ENCODE assay signal across 1 cellular context in the genomic region with DNA sequence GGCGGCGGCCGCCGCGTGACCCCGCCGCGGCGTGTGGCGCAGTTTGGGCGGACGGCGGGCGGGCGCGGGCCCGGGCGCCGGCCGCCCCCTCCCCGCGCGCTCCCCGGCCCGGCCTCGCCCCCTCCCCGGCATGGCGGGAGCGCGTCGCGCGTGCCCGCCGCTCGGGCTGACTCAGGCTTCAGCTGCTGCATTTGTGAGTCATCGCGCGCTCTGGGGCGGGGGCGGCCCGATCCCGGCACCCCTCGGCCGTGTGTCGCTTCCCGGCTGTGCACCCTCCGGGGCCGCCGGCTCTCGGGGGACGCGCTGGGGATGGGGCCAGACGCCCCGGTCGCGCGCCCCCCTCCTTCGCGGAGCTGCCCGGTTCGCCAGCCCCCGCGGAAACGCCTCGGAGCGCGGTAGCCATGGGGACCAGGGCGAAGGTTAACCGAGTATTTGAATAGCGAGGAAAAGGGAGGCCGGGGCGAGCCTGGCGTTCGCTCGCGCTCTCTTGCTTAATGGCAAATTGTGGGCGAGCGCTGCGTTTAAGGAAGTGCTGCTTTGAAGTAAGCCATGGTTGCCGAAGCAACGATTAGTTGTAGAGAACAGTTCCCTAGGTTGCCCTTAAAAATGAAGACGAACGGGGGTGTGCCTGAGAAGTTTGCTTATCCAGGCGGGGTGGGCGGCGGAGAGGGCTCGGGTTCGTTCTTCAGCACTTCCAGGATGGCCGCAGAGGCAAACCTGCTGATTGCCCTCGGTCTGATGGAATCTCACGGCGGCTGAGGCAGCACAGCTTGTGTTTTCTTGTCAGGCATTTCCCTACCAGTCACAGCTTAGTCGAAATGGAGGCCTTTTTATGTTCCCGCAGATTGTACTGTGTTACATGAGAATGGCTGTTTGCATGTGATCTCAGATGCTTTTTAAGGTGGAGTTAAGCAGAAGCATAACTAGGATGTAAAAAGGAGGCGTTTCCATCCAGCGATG.
TF ChIP-seq lines count a peak whose summit lies in the region.

No MANE protein-coding gene starts in this region.

TF ChIP-seq in HepG2, 621 proteins besides CTCF, POLR2A, EP300 and RAD21 (continued from another document and continues in another):
- TF ChIP-seq, protein P1, sequence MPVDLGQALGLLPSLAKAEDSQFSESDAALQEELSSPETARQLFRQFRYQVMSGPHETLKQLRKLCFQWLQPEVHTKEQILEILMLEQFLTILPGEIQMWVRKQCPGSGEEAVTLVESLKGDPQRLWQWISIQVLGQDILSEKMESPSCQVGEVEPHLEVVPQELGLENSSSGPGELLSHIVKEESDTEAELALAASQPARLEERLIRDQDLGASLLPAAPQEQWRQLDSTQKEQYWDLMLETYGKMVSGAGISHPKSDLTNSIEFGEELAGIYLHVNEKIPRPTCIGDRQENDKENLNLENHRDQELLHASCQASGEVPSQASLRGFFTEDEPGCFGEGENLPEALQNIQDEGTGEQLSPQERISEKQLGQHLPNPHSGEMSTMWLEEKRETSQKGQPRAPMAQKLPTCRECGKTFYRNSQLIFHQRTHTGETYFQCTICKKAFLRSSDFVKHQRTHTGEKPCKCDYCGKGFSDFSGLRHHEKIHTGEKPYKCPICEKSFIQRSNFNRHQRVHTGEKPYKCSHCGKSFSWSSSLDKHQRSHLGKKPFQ (CRISPR knock-in tag; IDR thresholded peaks at IDR 0.05; ENCODE audit: insufficient replicate concordance) = peak; percentile 8
- peak; percentile 76 for TF ChIP-seq SAP130 (CRISPR knock-in tag; IDR thresholded peaks at IDR 0.05; ENCODE audit: low read depth)
- TF ChIP-seq, protein P2, sequence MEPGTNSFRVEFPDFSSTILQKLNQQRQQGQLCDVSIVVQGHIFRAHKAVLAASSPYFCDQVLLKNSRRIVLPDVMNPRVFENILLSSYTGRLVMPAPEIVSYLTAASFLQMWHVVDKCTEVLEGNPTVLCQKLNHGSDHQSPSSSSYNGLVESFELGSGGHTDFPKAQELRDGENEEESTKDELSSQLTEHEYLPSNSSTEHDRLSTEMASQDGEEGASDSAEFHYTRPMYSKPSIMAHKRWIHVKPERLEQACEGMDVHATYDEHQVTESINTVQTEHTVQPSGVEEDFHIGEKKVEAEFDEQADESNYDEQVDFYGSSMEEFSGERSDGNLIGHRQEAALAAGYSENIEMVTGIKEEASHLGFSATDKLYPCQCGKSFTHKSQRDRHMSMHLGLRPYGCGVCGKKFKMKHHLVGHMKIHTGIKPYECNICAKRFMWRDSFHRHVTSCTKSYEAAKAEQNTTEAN (CRISPR knock-in tag; conservative IDR thresholded peaks at IDR 0.05) = no peak
- TF ChIP-seq ZKSCAN5 (CRISPR knock-in tag; IDR thresholded peaks at IDR 0.05) = no peak
- TF ChIP-seq SP2 (CRISPR knock-in tag; IDR thresholded peaks at IDR 0.05) = no peak
- TF ChIP-seq SMARCE1 (IDR thresholded peaks at IDR 0.05; ENCODE audit: borderline replicate concordance) = no peak
- TF ChIP-seq ZNF782 (CRISPR knock-in tag; IDR thresholded peaks at IDR 0.05; ENCODE audit: borderline replicate concordance) = no peak
- no peak for TF ChIP-seq ZNF652 (CRISPR knock-in tag; IDR thresholded peaks at IDR 0.05; ENCODE audit: borderline replicate concordance, low read depth)
- TF ChIP-seq, protein P3, sequence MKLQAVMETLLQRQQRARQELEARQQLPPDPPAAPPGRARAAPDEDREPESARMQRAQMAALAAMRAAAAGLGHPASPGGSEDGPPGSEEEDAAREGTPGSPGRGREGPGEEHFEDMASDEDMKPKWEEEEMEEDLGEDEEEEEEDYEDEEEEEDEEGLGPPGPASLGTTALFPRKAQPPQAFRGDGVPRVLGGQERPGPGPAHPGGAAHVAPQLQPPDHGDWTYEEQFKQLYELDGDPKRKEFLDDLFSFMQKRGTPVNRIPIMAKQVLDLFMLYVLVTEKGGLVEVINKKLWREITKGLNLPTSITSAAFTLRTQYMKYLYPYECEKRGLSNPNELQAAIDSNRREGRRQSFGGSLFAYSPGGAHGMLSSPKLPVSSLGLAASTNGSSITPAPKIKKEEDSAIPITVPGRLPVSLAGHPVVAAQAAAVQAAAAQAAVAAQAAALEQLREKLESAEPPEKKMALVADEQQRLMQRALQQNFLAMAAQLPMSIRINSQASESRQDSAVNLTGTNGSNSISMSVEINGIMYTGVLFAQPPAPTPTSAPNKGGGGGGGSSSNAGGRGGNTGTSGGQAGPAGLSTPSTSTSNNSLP (IDR thresholded peaks at IDR 0.05; ENCODE audit: low read depth, low read length) = no peak
- TF ChIP-seq, protein P4, sequence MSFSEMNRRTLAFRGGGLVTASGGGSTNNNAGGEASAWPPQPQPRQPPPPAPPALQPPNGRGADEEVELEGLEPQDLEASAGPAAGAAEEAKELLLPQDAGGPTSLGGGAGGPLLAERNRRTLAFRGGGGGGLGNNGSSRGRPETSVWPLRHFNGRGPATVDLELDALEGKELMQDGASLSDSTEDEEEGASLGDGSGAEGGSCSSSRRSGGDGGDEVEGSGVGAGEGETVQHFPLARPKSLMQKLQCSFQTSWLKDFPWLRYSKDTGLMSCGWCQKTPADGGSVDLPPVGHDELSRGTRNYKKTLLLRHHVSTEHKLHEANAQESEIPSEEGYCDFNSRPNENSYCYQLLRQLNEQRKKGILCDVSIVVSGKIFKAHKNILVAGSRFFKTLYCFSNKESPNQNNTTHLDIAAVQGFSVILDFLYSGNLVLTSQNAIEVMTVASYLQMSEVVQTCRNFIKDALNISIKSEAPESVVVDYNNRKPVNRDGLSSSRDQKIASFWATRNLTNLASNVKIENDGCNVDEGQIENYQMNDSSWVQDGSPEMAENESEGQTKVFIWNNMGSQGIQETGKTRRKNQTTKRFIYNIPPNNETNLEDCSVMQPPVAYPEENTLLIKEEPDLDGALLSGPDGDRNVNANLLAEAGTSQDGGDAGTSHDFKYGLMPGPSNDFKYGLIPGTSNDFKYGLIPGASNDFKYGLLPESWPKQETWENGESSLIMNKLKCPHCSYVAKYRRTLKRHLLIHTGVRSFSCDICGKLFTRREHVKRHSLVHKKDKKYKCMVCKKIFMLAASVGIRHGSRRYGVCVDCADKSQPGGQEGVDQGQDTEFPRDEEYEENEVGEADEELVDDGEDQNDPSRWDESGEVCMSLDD (CRISPR knock-in tag; IDR thresholded peaks at IDR 0.05; ENCODE audit: borderline replicate concordance) = no peak
- TF ChIP-seq ZSCAN31 (CRISPR knock-in tag; IDR thresholded peaks at IDR 0.05; ENCODE audit: low read depth) = no peak
- no peak for TF ChIP-seq ZNF563 (CRISPR knock-in tag; IDR thresholded peaks at IDR 0.05)
- no peak for TF ChIP-seq ZNF207 (IDR thresholded peaks at IDR 0.05; ENCODE audit: borderline replicate concordance)
- no peak for TF ChIP-seq ZNF234 (CRISPR knock-in tag; conservative IDR thresholded peaks at IDR 0.05)
- TF ChIP-seq FOXC1 (CRISPR knock-in tag; IDR thresholded peaks at IDR 0.05; ENCODE audit: borderline replicate concordance) = no peak
- TF ChIP-seq SPEN (CRISPR knock-in tag; IDR thresholded peaks at IDR 0.05; ENCODE audit: low read depth) = no peak
- TF ChIP-seq AHR (CRISPR knock-in tag; IDR thresholded peaks at IDR 0.05) = no peak
- no peak for TF ChIP-seq YEATS4 (CRISPR knock-in tag; IDR thresholded peaks at IDR 0.05; ENCODE audit: borderline replicate concordance)
- no peak for TF ChIP-seq RAD51 (IDR thresholded peaks at IDR 0.05; ENCODE audit: borderline replicate concordance)
- TF ChIP-seq, protein P5, sequence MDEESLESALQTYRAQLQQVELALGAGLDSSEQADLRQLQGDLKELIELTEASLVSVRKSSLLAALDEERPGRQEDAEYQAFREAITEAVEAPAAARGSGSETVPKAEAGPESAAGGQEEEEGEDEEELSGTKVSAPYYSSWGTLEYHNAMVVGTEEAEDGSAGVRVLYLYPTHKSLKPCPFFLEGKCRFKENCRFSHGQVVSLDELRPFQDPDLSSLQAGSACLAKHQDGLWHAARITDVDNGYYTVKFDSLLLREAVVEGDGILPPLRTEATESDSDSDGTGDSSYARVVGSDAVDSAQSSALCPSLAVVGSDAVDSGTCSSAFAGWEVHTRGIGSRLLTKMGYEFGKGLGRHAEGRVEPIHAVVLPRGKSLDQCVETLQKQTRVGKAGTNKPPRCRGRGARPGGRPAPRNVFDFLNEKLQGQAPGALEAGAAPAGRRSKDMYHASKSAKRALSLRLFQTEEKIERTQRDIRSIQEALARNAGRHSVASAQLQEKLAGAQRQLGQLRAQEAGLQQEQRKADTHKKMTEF (CRISPR knock-in tag; IDR thresholded peaks at IDR 0.05) = no peak
- TF ChIP-seq, protein P6, sequence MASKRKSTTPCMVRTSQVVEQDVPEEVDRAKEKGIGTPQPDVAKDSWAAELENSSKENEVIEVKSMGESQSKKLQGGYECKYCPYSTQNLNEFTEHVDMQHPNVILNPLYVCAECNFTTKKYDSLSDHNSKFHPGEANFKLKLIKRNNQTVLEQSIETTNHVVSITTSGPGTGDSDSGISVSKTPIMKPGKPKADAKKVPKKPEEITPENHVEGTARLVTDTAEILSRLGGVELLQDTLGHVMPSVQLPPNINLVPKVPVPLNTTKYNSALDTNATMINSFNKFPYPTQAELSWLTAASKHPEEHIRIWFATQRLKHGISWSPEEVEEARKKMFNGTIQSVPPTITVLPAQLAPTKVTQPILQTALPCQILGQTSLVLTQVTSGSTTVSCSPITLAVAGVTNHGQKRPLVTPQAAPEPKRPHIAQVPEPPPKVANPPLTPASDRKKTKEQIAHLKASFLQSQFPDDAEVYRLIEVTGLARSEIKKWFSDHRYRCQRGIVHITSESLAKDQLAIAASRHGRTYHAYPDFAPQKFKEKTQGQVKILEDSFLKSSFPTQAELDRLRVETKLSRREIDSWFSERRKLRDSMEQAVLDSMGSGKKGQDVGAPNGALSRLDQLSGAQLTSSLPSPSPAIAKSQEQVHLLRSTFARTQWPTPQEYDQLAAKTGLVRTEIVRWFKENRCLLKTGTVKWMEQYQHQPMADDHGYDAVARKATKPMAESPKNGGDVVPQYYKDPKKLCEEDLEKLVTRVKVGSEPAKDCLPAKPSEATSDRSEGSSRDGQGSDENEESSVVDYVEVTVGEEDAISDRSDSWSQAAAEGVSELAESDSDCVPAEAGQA (IDR thresholded peaks at IDR 0.05; ENCODE audit: low read depth) = no peak
- TF ChIP-seq, protein P6 (CRISPR knock-in tag; IDR thresholded peaks at IDR 0.05; ENCODE audit: borderline replicate concordance) = no peak
- TF ChIP-seq ZBTB3 (CRISPR knock-in tag; IDR thresholded peaks at IDR 0.05; ENCODE audit: borderline replicate concordance, low read depth) = no peak
- TF ChIP-seq SIX1 (CRISPR knock-in tag; IDR thresholded peaks at IDR 0.05; ENCODE audit: borderline replicate concordance) = no peak
- TF ChIP-seq TCF7 (IDR thresholded peaks at IDR 0.05; ENCODE audit: low read depth) = 0 out of 2 replicates have a peak, but pooled peaks have one; percentile 20
- TF ChIP-seq ZNF24 (IDR thresholded peaks at IDR 0.05) = no peak
- TF ChIP-seq ETV6 (CRISPR knock-in tag; conservative IDR thresholded peaks at IDR 0.05) = no peak
- TF ChIP-seq, protein P7, sequence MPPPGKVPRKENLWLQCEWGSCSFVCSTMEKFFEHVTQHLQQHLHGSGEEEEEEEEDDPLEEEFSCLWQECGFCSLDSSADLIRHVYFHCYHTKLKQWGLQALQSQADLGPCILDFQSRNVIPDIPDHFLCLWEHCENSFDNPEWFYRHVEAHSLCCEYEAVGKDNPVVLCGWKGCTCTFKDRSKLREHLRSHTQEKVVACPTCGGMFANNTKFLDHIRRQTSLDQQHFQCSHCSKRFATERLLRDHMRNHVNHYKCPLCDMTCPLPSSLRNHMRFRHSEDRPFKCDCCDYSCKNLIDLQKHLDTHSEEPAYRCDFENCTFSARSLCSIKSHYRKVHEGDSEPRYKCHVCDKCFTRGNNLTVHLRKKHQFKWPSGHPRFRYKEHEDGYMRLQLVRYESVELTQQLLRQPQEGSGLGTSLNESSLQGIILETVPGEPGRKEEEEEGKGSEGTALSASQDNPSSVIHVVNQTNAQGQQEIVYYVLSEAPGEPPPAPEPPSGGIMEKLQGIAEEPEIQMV (CRISPR knock-in tag; IDR thresholded peaks at IDR 0.05; ENCODE audit: low read depth) = no peak
- no peak for TF ChIP-seq ZNF776 (CRISPR knock-in tag; IDR thresholded peaks at IDR 0.05)
- TF ChIP-seq ZNF136 (CRISPR knock-in tag; IDR thresholded peaks at IDR 0.05; ENCODE audit: low read depth) = no peak
- TF ChIP-seq ZNF75D (CRISPR knock-in tag; IDR thresholded peaks at IDR 0.05; ENCODE audit: borderline replicate concordance) = no peak
- TF ChIP-seq ZNF781 (CRISPR knock-in tag; IDR thresholded peaks at IDR 0.05; ENCODE audit: borderline replicate concordance, not compliant biosample characterization) = no peak
- TF ChIP-seq ZNF749 (CRISPR knock-in tag; IDR thresholded peaks at IDR 0.05; ENCODE audit: borderline replicate concordance) = no peak
- no peak for TF ChIP-seq ZSCAN29 (CRISPR knock-in tag; conservative IDR thresholded peaks at IDR 0.05)
- no peak for TF ChIP-seq ZNF432 (CRISPR knock-in tag; IDR thresholded peaks at IDR 0.05; ENCODE audit: borderline replicate concordance)
- no peak for TF ChIP-seq ZNF30 (CRISPR knock-in tag; IDR thresholded peaks at IDR 0.05)
- no peak for TF ChIP-seq CAMTA2 (CRISPR knock-in tag; IDR thresholded peaks at IDR 0.05; ENCODE audit: borderline replicate concordance)
- no peak for TF ChIP-seq ZNF777 (CRISPR knock-in tag; IDR thresholded peaks at IDR 0.05)
- TF ChIP-seq, protein P8, sequence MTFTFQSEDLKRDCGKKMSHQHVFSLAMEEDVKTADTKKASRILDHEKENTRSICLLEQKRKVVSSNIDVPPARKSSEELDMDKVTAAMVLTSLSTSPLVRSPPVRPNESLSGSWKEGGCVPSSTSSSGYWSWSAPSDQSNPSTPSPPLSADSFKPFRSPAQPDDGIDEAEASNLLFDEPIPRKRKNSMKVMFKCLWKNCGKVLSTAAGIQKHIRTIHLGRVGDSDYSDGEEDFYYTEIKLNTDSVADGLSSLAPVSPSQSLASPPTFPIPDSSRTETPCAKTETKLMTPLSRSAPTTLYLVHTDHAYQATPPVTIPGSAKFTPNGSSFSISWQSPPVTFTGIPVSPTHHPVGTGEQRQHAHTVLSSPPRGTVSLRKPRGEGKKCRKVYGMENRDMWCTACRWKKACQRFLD (CRISPR knock-in tag; IDR thresholded peaks at IDR 0.05; ENCODE audit: borderline replicate concordance) = no peak
- TF ChIP-seq ZNF326 (CRISPR knock-in tag; IDR thresholded peaks at IDR 0.05; ENCODE audit: borderline replicate concordance) = no peak
- TF ChIP-seq ZNF317 (CRISPR knock-in tag; IDR thresholded peaks at IDR 0.05) = no peak
